In genomic region chr7:113652501-113652900, GRCh38 we compare ENCODE assay signal across 33 cellular contexts.
DNase-seq lines count a peak whose midpoint lies in the region; ATAC-seq and TF ChIP-seq lines count a peak whose summit lies in the region.
"Had no signal": no experiment of that assay in that cellular context is flagged by ENCODE, and none has a peak within 500 bp of the region (broad histone marks: within the 10 kb centered on the region; RNA-seq: fewer than 3 reads in every experiment).

No MANE protein-coding gene starts in this region.

- TF ChIP-seq CTCF in RWPE2 (IDR thresholded peaks at IDR 0.05; ENCODE audit: poor library complexity, severe bottlenecking), result no peak

- H3K36me3 ChIP-seq in RWPE2 (ENCODE audit: low read depth), result no peaks in the 10 kb centered on the region
- H3K36me3 ChIP-seq: BE2C, upper lobe of left lung had no signal

- H3K9me3 ChIP-seq in RWPE2 (ENCODE audit: severe bottlenecking), result no peaks in the 10 kb centered on the region
- H3K9me3 ChIP-seq: BE2C, upper lobe of left lung had no signal

- peak overlapping the region; percentile 11 for H3K27ac ChIP-seq in RWPE2 (ENCODE audit: poor library complexity, severe bottlenecking)
- peak overlapping the region; percentile 47 for H3K27ac ChIP-seq in epithelial cell of prostate
- H3K27ac ChIP-seq: upper lobe of left lung had no signal

- ATAC-seq in RWPE2 (ENCODE audit: low read depth), result peak; percentile 95
- ATAC-seq: activated T-helper 17 cell treated with anti-CD3 and anti-CD28 coated beads, Interleukin-2, amount 50 U/mL, for 72 hours; HCT116; K562; right cardiac atrium; stimulated activated effector memory CD8-positive, alpha-beta T cell treated with anti-CD3 and anti-CD28 coated beads, Interleukin-12 subunit alpha, Interleukin-12 subunit beta, amount 100 ng/mL, for 72 hours; WTC11 had no signal

- peaks cover 4% of the 10 kb centered on the region for H3K4me1 ChIP-seq in RWPE2 (ENCODE audit: insufficient read depth, poor library complexity, severe bottlenecking)
- H3K4me1 ChIP-seq: BE2C, upper lobe of left lung had no signal

- H3K27me3 ChIP-seq in RWPE2 (ENCODE audit: insufficient read depth, poor library complexity, severe bottlenecking), result no peaks in the 10 kb centered on the region
- H3K27me3 ChIP-seq: BE2C, upper lobe of left lung had no signal

- no peak overlapping the region for H3K4me3 ChIP-seq in RWPE2 (ENCODE audit: severe bottlenecking)
- H3K4me3 ChIP-seq: K562, lung, upper lobe of left lung had no signal

- DNase-seq in HS-5 (ENCODE audit: low read depth) (peak; percentile 47), RWPE2 (ENCODE audit: low spot score) (no peak), epithelial cell of prostate (ENCODE audit: low read depth, low spot score) (peak; percentile 59), kidney tubule cell (ENCODE audit: low spot score) (peak; percentile 85), GM03348 (ENCODE audit: low spot score) (no peak)
- DNase-seq in activated CD4-positive, alpha-beta T cell treated with anti-CD3 and anti-CD28 coated beads, Interleukin-2, amount 50 U/mL, for 1 hour, result no peak
- DNase-seq in activated CD4-positive, CD25-positive, alpha-beta regulatory T cell treated with anti-CD3 and anti-CD28 coated beads, Interleukin-2, amount 50 U/mL, for 72 hours, result no peak
- DNase-seq in stimulated activated CD4-positive, alpha-beta T cell treated with anti-CD3 and anti-CD28 coated beads, Interleukin-2, amount 100 ng/mL, for 48 hours, result no peak
- DNase-seq: ACHN; activated CD4-positive, alpha-beta memory T cell treated with anti-CD3 and anti-CD28 coated beads for 36 hours; activated CD8-positive, alpha-beta memory T cell treated with anti-CD3 and anti-CD28 coated beads, Interleukin-2, amount 50 U/mL, for 48 hours; activated naive CD4-positive, alpha-beta T cell treated with anti-CD3 and anti-CD28 coated beads, Interleukin-2, amount 50 U/mL, for 16 hours; BE2C; CD8-positive, alpha-beta memory T cell; central memory CD4-positive, alpha-beta T cell; DMS 273 treated with DMSO at 0.1 percent for 48 hours; endodermal cell; kidney; MM.1S; NCI-H1417; NCI-H2081; NCI-H748 treated with DMSO at 0.1 percent for 48 hours; nephron progenitor cell; right cardiac atrium; stimulated activated CD4-positive, alpha-beta T cell treated with anti-CD3 and anti-CD28 coated beads, Interleukin-4, amount 100 ng/mL, for 24 hours; substantia nigra; upper lobe of left lung had no signal

Comparison
In these comparisons a context has a peak if more than half of its experiments do, and no peak if none do; other contexts are left out.
1. DNase-seq: peak in HS-5 (single experiment), epithelial cell of prostate (single experiment) and kidney tubule cell (single experiment); none in RWPE2 (single experiment), GM03348 (single experiment), activated CD4-positive, alpha-beta T cell treated with anti-CD3 and anti-CD28 coated beads, Interleukin-2, amount 50 U/mL, for 1 hour (single experiment), activated CD4-positive, CD25-positive, alpha-beta regulatory T cell treated with anti-CD3 and anti-CD28 coated beads, Interleukin-2, amount 50 U/mL, for 72 hours (single experiment) and stimulated activated CD4-positive, alpha-beta T cell treated with anti-CD3 and anti-CD28 coated beads, Interleukin-2, amount 100 ng/mL, for 48 hours (0 of 2).